Comparison of ENCODE assay signal across 8 cellular contexts in genomic region chr17:74780443-74781238, GRCh38. TPM values are rescaled to one million over a fixed set of nuclear protein-coding genes. Genes with fewer than 3 reads are reported as not detected.
A peak's percentile ranks its signal among the peaks of the same experiment; 100 is the strongest.
DNase-seq lines count a peak whose midpoint lies in the region; ATAC-seq and TF ChIP-seq lines count a peak whose summit lies in the region.

No MANE protein-coding gene starts in this region.

- peaks cover 28% of the 10 kb centered on the region for H3K4me1 ChIP-seq in KMS-11 (ENCODE audit: low read depth, poor library complexity, severe bottlenecking)

- no peak overlapping the region for H3K27ac ChIP-seq in KMS-11

- no peak overlapping the region for H3K4me2 ChIP-seq in KMS-11

- no peaks in the 10 kb centered on the region for H3K9me3 Mint-ChIP-seq in WTC11

- no peak overlapping the region for H3K4me3 Mint-ChIP-seq in WTC11

- no peaks in the 10 kb centered on the region for H4K20me1 ChIP-seq in KMS-11 (ENCODE audit: insufficient read depth)

- H3K4me3 ChIP-seq in KMS-11 (IDR thresholded peaks at IDR 0.05; ENCODE audit: insufficient read depth, low read depth, low read length): no peak overlapping the region

- H3K27ac Mint-ChIP-seq in WTC11: peak overlapping the region; percentile 28; the same call in 1 of the 2 replicates

- no peak overlapping the region for H3K9ac ChIP-seq in KMS-11

- DNase-seq in EH (ENCODE audit: low read depth): peak; percentile 55
- peak; percentile 58 for DNase-seq in WTC11 (ENCODE audit: low spot score)
- DNase-seq in left colon: no peak
- DNase-seq in activated effector memory CD4-positive, alpha-beta T cell treated with Interleukin-2 at 50 U/mL for 16 hours: no peak
- no peak for DNase-seq in NCI-H1436 (lab: John Stamatoyannopoulos, UW)

- H3K4me1 Mint-ChIP-seq in WTC11: peaks cover 33% of the 10 kb centered on the region

- POLR2A ChIA-PET in WTC11 (lab: Charles Lee): no interaction called here

- peak; percentile 31 for ATAC-seq in WTC11
- peak; percentile 19 for ATAC-seq in left colon
- no peak for ATAC-seq in GM21528 (IDR thresholded peaks at IDR 0.05; ENCODE audit: low FRiP score, unreplicated experiment)
- no peak for ATAC-seq in GM21515 (IDR thresholded peaks at IDR 0.05; ENCODE audit: unreplicated experiment)

- no peaks in the 10 kb centered on the region for H3K27me3 ChIP-seq in KMS-11 (ENCODE audit: insufficient read depth, low read depth)

- intact Hi-C loops in left colon (cut with DNase I, micrococcal nuclease): no loop called here

- TF ChIP-seq CTCF in KMS-11 (conservative IDR thresholded peaks at IDR 0.05; ENCODE audit: low read depth, low read length): peak; percentile 72
- no peak for TF ChIP-seq CTCF in WTC11 (IDR thresholded peaks at IDR 0.05)

- peaks cover 8% of the 10 kb centered on the region; the same call in 1 of the 2 replicates for H3K36me3 Mint-ChIP-seq in WTC11

- H2AFZ ChIP-seq in KMS-11 (ENCODE audit: low read depth): no peak overlapping the region

- H3K36me3 ChIP-seq in KMS-11 (ENCODE audit: insufficient read depth): no peaks in the 10 kb centered on the region

- peaks cover 11% of the 10 kb centered on the region for H3K79me2 ChIP-seq in KMS-11 (ENCODE audit: insufficient read depth, low read depth)

- H3K27me3 Mint-ChIP-seq in WTC11 (ENCODE audit: low read depth): no peaks in the 10 kb centered on the region

- CTCF ChIA-PET in WTC11 (lab: Charles Lee): interaction anchor here (1.2 to 2.9 kb wide), 6 partner anchors 9 to 123 kb away, joined by 3 to 17 read pairs (median 4); no protein-coding TSS in a partner anchor

TF ChIP-seq in WTC11, 78 proteins besides CTCF, POLR2A, EP300 and RAD21:
- no peak for TF ChIP-seq SP1 (CRISPR knock-in tag; conservative IDR thresholded peaks at IDR 0.05)
- TF ChIP-seq, protein P1, sequence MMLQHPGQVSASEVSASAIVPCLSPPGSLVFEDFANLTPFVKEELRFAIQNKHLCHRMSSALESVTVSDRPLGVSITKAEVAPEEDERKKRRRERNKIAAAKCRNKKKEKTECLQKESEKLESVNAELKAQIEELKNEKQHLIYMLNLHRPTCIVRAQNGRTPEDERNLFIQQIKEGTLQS (CRISPR knock-in tag; conservative IDR thresholded peaks at IDR 0.05): no peak
- TF ChIP-seq KAT7 (CRISPR knock-in tag; IDR thresholded peaks at IDR 0.05; ENCODE audit: borderline replicate concordance): no peak
- no peak for TF ChIP-seq HMGXB4 (CRISPR knock-in tag; IDR thresholded peaks at IDR 0.05)
- TF ChIP-seq EMX1 (CRISPR knock-in tag; IDR thresholded peaks at IDR 0.05): no peak
- no peak for TF ChIP-seq ZNF671 (CRISPR knock-in tag; IDR thresholded peaks at IDR 0.05)
- TF ChIP-seq TEAD4 (CRISPR knock-in tag; IDR thresholded peaks at IDR 0.05): no peak
- TF ChIP-seq NR3C1 (CRISPR knock-in tag; conservative IDR thresholded peaks at IDR 0.05; ENCODE audit: low read depth): no peak
- TF ChIP-seq CREB1 (CRISPR knock-in tag; IDR thresholded peaks at IDR 0.05): no peak

RNA-seq across cellular contexts. Expression of gene NAT9, which starts 4.5 kb away (rescaled TPM):
- total RNA-seq in WTC11 (2021) (66.0 to 71.2 TPM (median 67.1 TPM) in 3 replicates), left colon (10 to 100 TPM; 30.7 to 42.8 TPM)

RNA-seq across cellular contexts. Expression of gene NHERF1, which starts 32.2 kb away (rescaled TPM):
- 86.9 to 111 TPM (median 97.1 TPM) in 3 replicates for total RNA-seq in WTC11 (2021)
- 100 to 1,000 TPM; 186 to 256 TPM for total RNA-seq in left colon

RNA-seq across cellular contexts. Expression of gene RAB37, which starts 43.6 kb away (rescaled TPM):
- total RNA-seq in WTC11 (2021) (8.8 to 9.4 TPM (median 8.9 TPM) in 3 replicates), left colon (10 to 100 TPM in 1 of 2 donors, 1 to 10 TPM in 1; 7.6 to 14.2 TPM)

Comparison
In these comparisons a context has a peak if more than half of its experiments do, and no peak if none do; other contexts are left out.
1. DNase-seq: peak in EH (single experiment) and WTC11 (single experiment); none in left colon (0 of 2), activated effector memory CD4-positive, alpha-beta T cell treated with Interleukin-2 at 50 U/mL for 16 hours (single experiment) and NCI-H1436 (single experiment).
2. ATAC-seq: peak in WTC11 (single experiment) and left colon (single experiment); none in GM21528 (single experiment) and GM21515 (single experiment).